29 cellular contexts compared by ENCODE assay signal in the genomic region with DNA sequence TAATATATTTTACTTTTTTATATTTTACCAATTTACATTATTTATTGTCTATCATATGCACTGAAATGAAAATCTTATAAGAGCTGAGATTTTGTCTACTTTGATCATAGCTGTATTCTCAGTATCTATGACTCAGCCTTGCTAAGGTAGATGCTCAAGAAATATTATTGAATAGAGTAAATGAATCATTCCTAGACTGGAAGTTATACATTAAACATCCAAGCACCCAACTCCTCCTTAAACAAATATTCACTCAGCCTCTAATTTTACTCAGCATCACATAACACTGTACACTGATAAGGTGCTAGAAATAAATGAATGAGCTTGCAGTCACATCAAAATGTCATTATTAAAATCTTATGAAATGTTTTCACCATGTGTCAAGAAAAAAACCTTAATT.
A peak's percentile ranks its signal among the peaks of the same experiment; 100 is the strongest.
DNase-seq lines count a peak whose midpoint lies in the region; ATAC-seq, FAIRE-seq and TF ChIP-seq lines count a peak whose summit lies in the region.
"Had no signal": no experiment of that assay in that cellular context is flagged by ENCODE, and none has a peak within 500 bp of the region (broad histone marks: within the 10 kb centered on the region; RNA-seq: fewer than 3 reads in every experiment).

No MANE protein-coding gene starts in this region.

- CTCF ChIA-PET in MCF 10A (lab: Yijun Ruan, JAX), result no interaction called here

- H3K9me3 ChIP-seq in mucosa of descending colon, result no peaks in the 10 kb centered on the region
- H3K9me3 ChIP-seq: BLaER1 had no signal

- no peaks in the 10 kb centered on the region for H3K36me3 Mint-ChIP-seq in MCF 10A (ENCODE audit: insufficient read depth, unreplicated experiment)
- H3K36me3 Mint-ChIP-seq: CD4-positive, CD25-positive, alpha-beta regulatory T cell had no signal

- no peaks in the 10 kb centered on the region for H3K4me1 Mint-ChIP-seq in MCF 10A (ENCODE audit: insufficient read depth, unreplicated experiment)
- H3K4me1 Mint-ChIP-seq: CD4-positive, CD25-positive, alpha-beta regulatory T cell had no signal

- H3K4me1 ChIP-seq in mucosa of descending colon (ENCODE audit: low read depth), result no peaks in the 10 kb centered on the region
- H3K4me1 ChIP-seq: BLaER1 had no signal

- no peaks in the 10 kb centered on the region for H3K27me3 Mint-ChIP-seq in MCF 10A (ENCODE audit: insufficient read depth, unreplicated experiment)
- H3K27me3 Mint-ChIP-seq: CD4-positive, CD25-positive, alpha-beta regulatory T cell had no signal

- ATAC-seq in mucosa of descending colon, result peak; percentile 36
- ATAC-seq: K562 had no signal

- DNase-seq in NCI-H748 (lab: John Stamatoyannopoulos, UW; ENCODE audit: unreplicated experiment) (peak; percentile 23), NCI-H748 treated with DMSO at 0.1 percent for 48 hours (lab: John Stamatoyannopoulos, UW) (no peak), HT-29 (ENCODE audit: low spot score) (peak; percentile 34), bronchial epithelial cell (ENCODE audit: low read depth) (peak; percentile 5), mucosa of descending colon (no peak), MCF 10A (ENCODE audit: unreplicated experiment) (no peak), ureter (ENCODE audit: low spot score) (no peak)
- no peak for DNase-seq in activated CD4-positive, CD25-positive, alpha-beta regulatory T cell treated with anti-CD3 and anti-CD28 coated beads, Interleukin-2, amount 50 U/mL, for 72 hours
- DNase-seq: 8988T; CD4-positive, CD25-positive, alpha-beta regulatory T cell; DMS79; EL; GF-D8; HCEC 1CT; MM.1S; NCI-H1048; NCI-H1417; NCI-H1694 treated with DMSO at 0.1 percent for 48 hours; NCI-H2081; NCI-H226; NCI-H510A; NCI-H82; SHP77; T-helper 1 cell had no signal

- H3K4me3 ChIP-seq in bronchial epithelial cell (ENCODE audit: low read depth, low read length), result no peak overlapping the region
- no peak overlapping the region for H3K4me3 ChIP-seq in mucosa of descending colon
- H3K4me3 ChIP-seq: BLaER1, K562 had no signal

- no peak for FAIRE-seq in bronchial epithelial cell (lab: Jason Lieb, UNC)
- FAIRE-seq: GM12892, GM19239, H1, K562 had no signal

- POLR2A ChIA-PET in MCF 10A (lab: Yijun Ruan, JAX), result no interaction called here

- intact Hi-C loops in mucosa of descending colon (cut with DNase I, micrococcal nuclease), result no loop called here
- intact Hi-C loops in MCF 10A (cut with micrococcal nuclease), result no loop called here

- BruUV-seq in MCF 10A (replicated peaks; lab: Mats Ljungman, UMichigan), result no TSS peak

- H3K36me3 ChIP-seq in bronchial epithelial cell (ENCODE audit: control insufficient read depth, insufficient read depth, low read length), result no peaks in the 10 kb centered on the region
- no peaks in the 10 kb centered on the region for H3K36me3 ChIP-seq in mucosa of descending colon (ENCODE audit: low read depth)
- H3K36me3 ChIP-seq: BLaER1 had no signal

- no peaks in the 10 kb centered on the region for H3K27me3 ChIP-seq in bronchial epithelial cell (ENCODE audit: control insufficient read depth, insufficient read depth, low read length)
- H3K27me3 ChIP-seq: BLaER1 had no signal

- H3K9me3 Mint-ChIP-seq in MCF 10A (ENCODE audit: unreplicated experiment), result no peaks in the 10 kb centered on the region

- no peak overlapping the region for H3K4me3 Mint-ChIP-seq in MCF 10A (ENCODE audit: unreplicated experiment)
- H3K4me3 Mint-ChIP-seq: CD4-positive, CD25-positive, alpha-beta regulatory T cell had no signal

- no peak overlapping the region for H3K27ac Mint-ChIP-seq in MCF 10A (ENCODE audit: low read depth, unreplicated experiment)
- H3K27ac Mint-ChIP-seq: CD4-positive, CD25-positive, alpha-beta regulatory T cell had no signal

- TF ChIP-seq CTCF in bronchial epithelial cell (IDR thresholded peaks at IDR 0.05; ENCODE audit: insufficient read depth, low read length, severe bottlenecking) (no peak), mucosa of descending colon (IDR thresholded peaks at IDR 0.05) (no peak), MCF 10A (IDR thresholded peaks at IDR 0.05; ENCODE audit: unreplicated experiment) (no peak)

Comparison
In these comparisons a context has a peak if more than half of its experiments do, and no peak if none do; other contexts are left out.
1. DNase-seq: peak in NCI-H748 (single experiment), HT-29 (single experiment) and bronchial epithelial cell (single experiment); none in NCI-H748 treated with DMSO at 0.1 percent for 48 hours (single experiment), mucosa of descending colon (0 of 3), activated CD4-positive, CD25-positive, alpha-beta regulatory T cell treated with anti-CD3 and anti-CD28 coated beads, Interleukin-2, amount 50 U/mL, for 72 hours (single experiment), MCF 10A (single experiment) and ureter (single experiment).